Comparison of ENCODE assay signal across 15 cellular contexts in the genomic region with DNA sequence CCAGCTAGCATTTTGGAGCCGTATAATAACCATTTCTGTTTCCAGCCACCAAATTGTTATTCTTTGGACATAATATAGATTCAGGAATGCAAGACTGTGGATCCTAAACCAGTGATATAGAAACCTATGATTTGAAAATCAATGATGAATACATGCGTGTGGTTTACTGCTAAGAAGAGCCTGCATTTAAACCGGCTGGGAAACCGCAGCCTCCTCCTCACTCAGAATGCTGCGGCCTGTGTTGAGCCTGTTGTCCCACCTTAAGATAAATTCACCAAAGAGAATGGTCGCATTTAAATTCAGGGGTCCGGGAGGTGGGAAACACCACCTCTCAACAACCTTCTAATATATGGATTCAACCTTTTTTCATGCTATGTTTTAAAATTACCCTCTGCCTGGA.
A peak's percentile ranks its signal among the peaks of the same experiment; 100 is the strongest.
DNase-seq lines count a peak whose midpoint lies in the region; ATAC-seq and TF ChIP-seq lines count a peak whose summit lies in the region.
"Had no signal": no experiment of that assay in that cellular context is flagged by ENCODE, and none has a peak within 500 bp of the region (broad histone marks: within the 10 kb centered on the region; RNA-seq: fewer than 3 reads in every experiment).

No MANE protein-coding gene starts in this region.

- peaks cover 35% of the 10 kb centered on the region for H3K4me1 Mint-ChIP-seq in stimulated activated naive CD8-positive, alpha-beta T cell treated with anti-CD3 and anti-CD28 coated beads, Interleukin-15, Interleukin-2, amounts not matched to agents 100 ng/mL and 50 ng/mL, for 24 hours (ENCODE audit: low read depth)
- peaks cover 18% of the 10 kb centered on the region for H3K4me1 Mint-ChIP-seq in stimulated activated naive CD8-positive, alpha-beta T cell treated with anti-CD3 and anti-CD28 coated beads, Interleukin-15, amount 100 ng/mL, for 72 hours

- TF ChIP-seq CTCF in MM.1S (IDR thresholded peaks at IDR 0.05; ENCODE audit: low read length) = no peak
- no peak for TF ChIP-seq CTCF in dorsolateral prefrontal cortex (IDR thresholded peaks at IDR 0.05 in 54 of 56, conservative IDR thresholded peaks at IDR 0.05 in 2 of 56; ENCODE audit: low read depth in 1 of 56, partially characterized antibody in 56 of 56)

- peak overlapping the region; percentile 31; the same call in 1 of the 2 replicates for H3K4me3 ChIP-seq in MM.1S (ENCODE audit: low read length)
- H3K4me3 ChIP-seq in dorsolateral prefrontal cortex = peak overlapping the region in 37 of 59 donors; percentile 0 to 52 (median 26)
- peak overlapping the region in 1 of 2 donors; percentile 1 for H3K4me3 ChIP-seq in aorta (ENCODE audit: low read length in 2 of 2)
- H3K4me3 ChIP-seq: smooth muscle cell had no signal

- no peak for ATAC-seq in stimulated activated naive CD8-positive, alpha-beta T cell treated with anti-CD3 and anti-CD28 coated beads, Interleukin-15, amount 100 ng/mL, for 72 hours
- ATAC-seq in aorta (ENCODE audit: low FRiP score) (no peak), GM21619 (IDR thresholded peaks at IDR 0.05; ENCODE audit: unreplicated experiment) (no peak)

- peak overlapping the region; percentile 72 for H3K4me2 ChIP-seq in MM.1S (ENCODE audit: low read depth, low read length)
- H3K4me2 ChIP-seq: smooth muscle cell had no signal

- no peak overlapping the region for H2AFZ ChIP-seq in MM.1S (ENCODE audit: low read length)

- H3K27me3 ChIP-seq in MM.1S (replicated peaks; ENCODE audit: insufficient read depth, low read length) (no peaks in the 10 kb centered on the region), dorsolateral prefrontal cortex (no peaks in the 10 kb centered on the region), aorta (ENCODE audit: control insufficient read depth in 1 of 2, insufficient read depth in 2 of 2, low read length in 1 of 2) (no peaks in the 10 kb centered on the region)

- no peak for DNase-seq in stimulated activated naive CD8-positive, alpha-beta T cell treated with anti-CD3 and anti-CD28 coated beads, Interleukin-15, amount 100 ng/mL, for 72 hours
- DNase-seq in MM.1S = peak; percentile 36
- DNase-seq in dorsolateral prefrontal cortex = peak in 1 of 10 donors; percentile 13
- no peak for DNase-seq in aorta
- DNase-seq in hypothalamus (lab: John Stamatoyannopoulos, UW) = no peak
- DNase-seq in stimulated activated CD4-positive, alpha-beta T cell treated with anti-CD3 and anti-CD28 coated beads, Interleukin-15, amount 100 ng/mL, for 24 hours = no peak
- DNase-seq: activated naive CD8-positive, alpha-beta T cell treated with anti-CD3 and anti-CD28 coated beads, Interleukin-2, amount 10 ng/mL, durations not matched to agents 7 days and 5 days; DND-41; foreskin melanocyte; NCI-H187 treated with DMSO at 0.1 percent for 48 hours; T-helper 9 cell had no signal

- H3K9me3 Mint-ChIP-seq in stimulated activated naive CD8-positive, alpha-beta T cell treated with anti-CD3 and anti-CD28 coated beads, Interleukin-15, Interleukin-2, amounts not matched to agents 100 ng/mL and 50 ng/mL, for 24 hours = no peaks in the 10 kb centered on the region
- H3K9me3 Mint-ChIP-seq in stimulated activated naive CD8-positive, alpha-beta T cell treated with anti-CD3 and anti-CD28 coated beads, Interleukin-15, amount 100 ng/mL, for 72 hours = no peaks in the 10 kb centered on the region
- H3K9me3 Mint-ChIP-seq: activated naive CD8-positive, alpha-beta T cell treated with anti-CD3 and anti-CD28 coated beads, Interleukin-2, amount 10 ng/mL, durations not matched to agents 7 days and 5 days; nephron had no signal

- peaks cover 92% of the 10 kb centered on the region for H3K79me2 ChIP-seq in MM.1S (ENCODE audit: low read length)

- H3K4me3 Mint-ChIP-seq in stimulated activated naive CD8-positive, alpha-beta T cell treated with anti-CD3 and anti-CD28 coated beads, Interleukin-15, Interleukin-2, amounts not matched to agents 100 ng/mL and 50 ng/mL, for 24 hours = no peak overlapping the region
- no peak overlapping the region for H3K4me3 Mint-ChIP-seq in stimulated activated naive CD8-positive, alpha-beta T cell treated with anti-CD3 and anti-CD28 coated beads, Interleukin-15, amount 100 ng/mL, for 72 hours
- H3K4me3 Mint-ChIP-seq: activated naive CD8-positive, alpha-beta T cell treated with anti-CD3 and anti-CD28 coated beads, Interleukin-2, amount 10 ng/mL, durations not matched to agents 7 days and 5 days; nephron had no signal

- H3K9me3 ChIP-seq in MM.1S (replicated peaks; ENCODE audit: insufficient read depth, low read length) (no peaks in the 10 kb centered on the region), aorta (ENCODE audit: control insufficient read depth, low read length) (no peaks in the 10 kb centered on the region)

- H3K36me3 Mint-ChIP-seq in stimulated activated naive CD8-positive, alpha-beta T cell treated with anti-CD3 and anti-CD28 coated beads, Interleukin-15, Interleukin-2, amounts not matched to agents 100 ng/mL and 50 ng/mL, for 24 hours (ENCODE audit: low read depth) = no peaks in the 10 kb centered on the region
- H3K36me3 Mint-ChIP-seq: activated naive CD8-positive, alpha-beta T cell treated with anti-CD3 and anti-CD28 coated beads, Interleukin-2, amount 10 ng/mL, durations not matched to agents 7 days and 5 days had no signal

- 43 to 48% methylated on average over 7 of the region's 7 CpGs for WGBS in aorta, 2 donors

- 0 out of 2 replicates have a peak, but pooled peaks cover 7% of the 10 kb centered on the region for H4K20me1 ChIP-seq in MM.1S (ENCODE audit: insufficient read depth, low read length)

- H3K27ac ChIP-seq in MM.1S (ENCODE audit: low read length) (peak overlapping the region; percentile 79; the same call in 1 of the 2 replicates), dorsolateral prefrontal cortex (peak overlapping the region in 58 of 59 donors; percentile 1 to 92 (median 78)), aorta (ENCODE audit: low read depth in 1 of 2, low read length in 2 of 2) (peak overlapping the region; percentile 57 to 67)

- intact Hi-C loops in dorsolateral prefrontal cortex (cut with DNase I) (loop anchor here (5.0 to 10.0 kb wide), 5 partner anchors 90 to 1532 kb away; a partner anchor contains a TSS), aorta (cut with DNase I) (loop anchor here (5.0 to 10.0 kb wide), 9 partner anchors 32 to 1532 kb away; a partner anchor contains a TSS)

- no peaks in the 10 kb centered on the region for H3K9me2 ChIP-seq in MM.1S (replicated peaks; ENCODE audit: insufficient read depth, low read length)

- H3K36me3 ChIP-seq in MM.1S (replicated peaks; ENCODE audit: insufficient read depth, low read length) (peaks cover 5% of the 10 kb centered on the region; the same call in 1 of the 2 replicates), aorta (ENCODE audit: control insufficient read depth in 1 of 2, insufficient read depth in 2 of 2, low read length in 1 of 2) (no peaks in the 10 kb centered on the region)

- H3K27me3 Mint-ChIP-seq in stimulated activated naive CD8-positive, alpha-beta T cell treated with anti-CD3 and anti-CD28 coated beads, Interleukin-15, Interleukin-2, amounts not matched to agents 100 ng/mL and 50 ng/mL, for 24 hours = peaks cover 7% of the 10 kb centered on the region
- peaks cover 20% of the 10 kb centered on the region for H3K27me3 Mint-ChIP-seq in stimulated activated naive CD8-positive, alpha-beta T cell treated with anti-CD3 and anti-CD28 coated beads, Interleukin-15, amount 100 ng/mL, for 72 hours

- H3F3A ChIP-seq in MM.1S (ENCODE audit: insufficient read depth, low read length) = peaks cover 80% of the 10 kb centered on the region

- peak overlapping the region; percentile 19 for H3K27ac Mint-ChIP-seq in stimulated activated naive CD8-positive, alpha-beta T cell treated with anti-CD3 and anti-CD28 coated beads, Interleukin-15, Interleukin-2, amounts not matched to agents 100 ng/mL and 50 ng/mL, for 24 hours
- H3K27ac Mint-ChIP-seq in stimulated activated naive CD8-positive, alpha-beta T cell treated with anti-CD3 and anti-CD28 coated beads, Interleukin-15, amount 100 ng/mL, for 72 hours = no peak overlapping the region
- H3K27ac Mint-ChIP-seq: activated naive CD8-positive, alpha-beta T cell treated with anti-CD3 and anti-CD28 coated beads, Interleukin-2, amount 10 ng/mL, durations not matched to agents 7 days and 5 days had no signal

- H3K9ac ChIP-seq in MM.1S (ENCODE audit: low read length) = peak overlapping the region; percentile 33; the same call in 1 of the 2 replicates

- H3K4me1 ChIP-seq in MM.1S (ENCODE audit: low read length) = peaks cover 49% of the 10 kb centered on the region
- peaks cover 4 to 10% of the 10 kb centered on the region in 2 donors for H3K4me1 ChIP-seq in aorta (ENCODE audit: control insufficient read depth in 1 of 2, insufficient read depth in 2 of 2, low read length in 2 of 2)
